In genomic region chr1:229119161-229119560, GRCh38 we compare ENCODE assay signal across 13 cellular contexts.
A peak's percentile ranks its signal among the peaks of the same experiment; 100 is the strongest.
DNase-seq lines count a peak whose midpoint lies in the region; ATAC-seq and TF ChIP-seq lines count a peak whose summit lies in the region.
"Had no signal": no experiment of that assay in that cellular context is flagged by ENCODE, and none has a peak within 500 bp of the region (broad histone marks: within the 10 kb centered on the region; RNA-seq: fewer than 3 reads in every experiment).

No MANE protein-coding gene starts in this region.

- intact Hi-C loops in CD4-positive, alpha-beta memory T cell (cut with micrococcal nuclease), result no loop called here
- intact Hi-C loops in esophagus muscularis mucosa (cut with DNase I), result no loop called here
- intact Hi-C loops in stomach (cut with DNase I; ENCODE audit: low total_unique reads), result no loop called here

- H3K4me1 ChIP-seq in CD4-positive, alpha-beta memory T cell (ENCODE audit: insufficient read depth, low read length), result no peaks in the 10 kb centered on the region
- H3K4me1 ChIP-seq in esophagus muscularis mucosa, result peaks cover 9 to 49% (median 46%) of the 10 kb centered on the region in 4 donors
- H3K4me1 ChIP-seq in stomach, result peaks cover 19 to 61% (median 40%) of the 10 kb centered on the region in 4 donors

- no peaks in the 10 kb centered on the region for H3K36me3 ChIP-seq in CD4-positive, alpha-beta memory T cell (ENCODE audit: insufficient read depth, low read length)
- H3K36me3 ChIP-seq in esophagus muscularis mucosa (no peaks in the 10 kb centered on the region), stomach (no peaks in the 10 kb centered on the region)

- no peak overlapping the region for H3K27ac ChIP-seq in CD4-positive, alpha-beta memory T cell (ENCODE audit: low read depth, low read length)
- H3K27ac ChIP-seq in esophagus muscularis mucosa (replicated peaks in 1 of 4) (peak overlapping the region; percentile 82 to 91 (median 89)), stomach (peak overlapping the region in 4 of 5 donors; percentile 58 to 85 (median 83))

- CTCF ChIA-PET in CD4-positive, alpha-beta memory T cell (lab: Charles Lee; ENCODE audit: partially characterized antibody), result no interaction called here

- 85% methylated on average over 6 of the region's 6 CpGs for WGBS in esophagus muscularis mucosa
- WGBS in stomach, 5 donors, result 82 to 96% (median 84%) methylated on average over 6 of the region's 6 CpGs

- H3K36me3 Mint-ChIP-seq in CD4-positive, alpha-beta memory T cell, result no peaks in the 10 kb centered on the region
- H3K36me3 Mint-ChIP-seq: CD4-positive, CD25-positive, alpha-beta regulatory T cell had no signal

- H3K9me3 ChIP-seq in CD4-positive, alpha-beta memory T cell (ENCODE audit: control insufficient read depth in 1 of 2, low read length in 2 of 2), result no peaks in the 10 kb centered on the region
- H3K9me3 ChIP-seq in esophagus muscularis mucosa (no peaks in the 10 kb centered on the region), stomach (no peaks in the 10 kb centered on the region)
- H3K9me3 ChIP-seq: A549 had no signal

- no peak overlapping the region for H3K4me3 Mint-ChIP-seq in CD4-positive, alpha-beta memory T cell
- H3K4me3 Mint-ChIP-seq: CD4-positive, CD25-positive, alpha-beta regulatory T cell had no signal

- no peak for TF ChIP-seq CTCF in esophagus muscularis mucosa (IDR thresholded peaks at IDR 0.05)
- no peak for TF ChIP-seq CTCF in stomach (IDR thresholded peaks at IDR 0.05)

- TF ChIP-seq POLR2A in esophagus muscularis mucosa (IDR thresholded peaks at IDR 0.05; ENCODE audit: low read depth) (no peak), stomach (IDR thresholded peaks at IDR 0.05) (no peak)

- no peak overlapping the region for H3K4me3 ChIP-seq in CD4-positive, alpha-beta memory T cell (ENCODE audit: low read length in 2 of 2)
- no peak overlapping the region for H3K4me3 ChIP-seq in esophagus muscularis mucosa
- H3K4me3 ChIP-seq in stomach, result no peak overlapping the region
- H3K4me3 ChIP-seq: A549 had no signal

- no peaks in the 10 kb centered on the region for H3K27me3 ChIP-seq in CD4-positive, alpha-beta memory T cell (ENCODE audit: insufficient read depth, low read length)
- H3K27me3 ChIP-seq in esophagus muscularis mucosa, result no peaks in the 10 kb centered on the region
- H3K27me3 ChIP-seq in stomach, result no peaks in the 10 kb centered on the region

- no peaks in the 10 kb centered on the region for H3K27me3 Mint-ChIP-seq in CD4-positive, alpha-beta memory T cell

- ATAC-seq in GM18861 (IDR thresholded peaks at IDR 0.05; ENCODE audit: unreplicated experiment), result no peak
- ATAC-seq: A549 had no signal

- POLR2A ChIA-PET in CD4-positive, alpha-beta memory T cell (lab: Charles Lee; ENCODE audit: partially characterized antibody), result no interaction called here

- peaks cover 0 to 3% (median 0%) of the 10 kb centered on the region in 8 donors for H3K9me3 Mint-ChIP-seq in CD4-positive, alpha-beta memory T cell
- H3K9me3 Mint-ChIP-seq: CD4-positive, CD25-positive, alpha-beta regulatory T cell had no signal

- TF ChIP-seq EP300 in esophagus muscularis mucosa (IDR thresholded peaks at IDR 0.05) (no peak), stomach (IDR thresholded peaks at IDR 0.05) (no peak)

- peaks cover 4 to 14% (median 7%) of the 10 kb centered on the region in 4 donors for H3K4me1 Mint-ChIP-seq in CD4-positive, alpha-beta memory T cell

- no peak for DNase-seq in CD4-positive, alpha-beta memory T cell
- DNase-seq in LoVo (ENCODE audit: low spot score) (peak; percentile 60), esophagus muscularis mucosa (ENCODE audit: extremely low spot score) (no peak), stomach (no peak), COR-L47 (lab: John Stamatoyannopoulos, UW) (no peak), KG1 (lab: John Stamatoyannopoulos, UW) (no peak), OCI-M2 (lab: John Stamatoyannopoulos, UW; ENCODE audit: unreplicated experiment) (no peak)
- DNase-seq: CD4-positive, CD25-positive, alpha-beta regulatory T cell; NCI-H1048; NCI-H2227 treated with DMSO at 0.1 percent for 48 hours; NCI-H526 treated with DMSO at 0.1 percent for 48 hours had no signal

- peak overlapping the region in 4 of 7 donors; percentile 14 to 57 (median 26) for H3K27ac Mint-ChIP-seq in CD4-positive, alpha-beta memory T cell
